Comparison of ENCODE assay signal across 8 cellular contexts in the genomic region with DNA sequence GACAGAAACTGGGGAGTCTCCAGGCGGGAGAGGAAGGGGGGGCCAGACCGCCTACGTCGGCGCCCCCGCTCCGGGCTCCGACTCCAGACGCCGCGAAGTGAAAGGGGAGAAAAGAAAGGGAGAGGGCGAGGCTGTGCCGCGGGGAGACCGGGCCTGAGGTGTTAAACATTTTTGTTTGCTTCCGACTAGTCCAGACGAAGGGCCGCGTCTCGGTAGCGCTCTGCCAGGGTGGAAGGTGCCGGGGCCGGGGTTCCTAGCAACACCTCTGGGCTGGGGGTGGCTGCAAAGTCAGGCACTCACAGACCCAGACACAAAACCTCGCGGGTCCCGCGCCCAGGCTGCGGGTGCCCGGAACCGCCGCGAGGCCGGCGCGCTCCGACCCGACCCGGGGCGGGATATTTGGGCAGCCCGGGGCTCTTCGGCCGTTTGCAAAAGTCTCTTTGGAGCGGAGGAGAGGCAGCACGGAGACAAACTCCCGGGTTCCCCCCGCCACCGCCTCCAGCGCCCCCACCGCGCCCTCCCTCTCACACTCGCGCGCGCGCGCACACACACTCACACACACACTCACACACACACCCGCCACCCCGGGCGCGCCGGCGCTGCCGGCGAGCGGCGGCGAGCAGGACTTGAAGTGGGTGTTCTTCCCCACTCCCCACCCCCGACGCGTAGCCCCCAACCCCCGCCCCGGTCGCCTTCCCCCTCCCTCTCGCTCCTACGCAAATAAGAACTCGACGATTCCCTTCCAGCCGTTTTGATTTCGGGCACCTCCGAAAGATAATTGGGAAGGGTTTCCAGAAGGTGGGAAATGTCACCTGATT. TPM values are rescaled to one million over a fixed set of nuclear protein-coding genes. Genes with fewer than 3 reads are reported as not detected.
A peak's percentile ranks its signal among the peaks of the same experiment; 100 is the strongest.
DNase-seq lines count a peak whose midpoint lies in the region; ATAC-seq and TF ChIP-seq lines count a peak whose summit lies in the region.

No MANE protein-coding gene starts in this region.

- peaks cover 44% of the 10 kb centered on the region for H3K4me1 Mint-ChIP-seq in dendritic cell treated with granulocyte-macrophage colony-stimulating factor and Interleukin-4, amounts not matched to agents 40 ng/mL and 50 ng/mL, for 4 days (ENCODE audit: low read depth)

- H3K9me3 Mint-ChIP-seq in dendritic cell treated with granulocyte-macrophage colony-stimulating factor and Interleukin-4, amounts not matched to agents 40 ng/mL and 50 ng/mL, for 4 days: no peaks in the 10 kb centered on the region

- no peaks in the 10 kb centered on the region for H3K9me2 ChIP-seq in SU-DHL-6 (replicated peaks; ENCODE audit: insufficient read depth, low read length)

- no peaks in the 10 kb centered on the region for H4K20me1 ChIP-seq in SU-DHL-6 (ENCODE audit: low read depth, low read length)

- H3K9me3 ChIP-seq in HEK293 (ENCODE audit: control insufficient read depth, insufficient read depth, low read depth, low read length) (no peaks in the 10 kb centered on the region), SU-DHL-6 (ENCODE audit: insufficient read depth, low read length) (no peaks in the 10 kb centered on the region), liver (ENCODE audit: control insufficient read depth in 4 of 4, low read length in 3 of 4) (no peaks in the 10 kb centered on the region), stomach (no peaks in the 10 kb centered on the region)

- no peaks in the 10 kb centered on the region for H3K27me3 ChIP-seq in SU-DHL-6 (ENCODE audit: low read length)
- H3K27me3 ChIP-seq in liver (ENCODE audit: control insufficient read depth in 4 of 4, insufficient read depth in 4 of 4, low read length in 3 of 4): no peaks in the 10 kb centered on the region
- peaks cover 0 to 26% (median 0%) of the 10 kb centered on the region in 3 donors for H3K27me3 ChIP-seq in stomach

- H2AFZ ChIP-seq in SU-DHL-6 (ENCODE audit: low read depth, low read length, severe bottlenecking): no peak overlapping the region

- TF ChIP-seq EP300 in stomach (IDR thresholded peaks at IDR 0.05): no peak

- no peak for TF ChIP-seq POLR2A in stomach (IDR thresholded peaks at IDR 0.05)

- peaks cover 2% of the 10 kb centered on the region for H3K4me1 ChIP-seq in HEK293 (ENCODE audit: control insufficient read depth, insufficient read depth, low read length)
- H3K4me1 ChIP-seq in liver (ENCODE audit: control insufficient read depth in 4 of 4, insufficient read depth in 4 of 4, low read length in 3 of 4): peaks cover 10 to 50% (median 42%) of the 10 kb centered on the region in 4 donors
- H3K4me1 ChIP-seq in stomach: peaks cover 14 to 42% (median 40%) of the 10 kb centered on the region in 4 donors

- CTCF ChIA-PET in HEK293 (lab: Yijun Ruan, JAX): interaction anchor here (0.7 to 1.0 kb wide), 2 partner anchors 7 to 389 kb away, joined by 3 to 4 read pairs; no protein-coding TSS in a partner anchor

- no peaks in the 10 kb centered on the region for H3K79me2 ChIP-seq in SU-DHL-6 (ENCODE audit: insufficient read depth, low read length)

- WGBS in liver: under 1% methylated on average over 80 of the region's 80 CpGs
- WGBS in stomach, 5 donors: 0 to 1% (median 1%) methylated on average over 56 to 80 of the region's 80 CpGs

- DNase-seq in AG08396 (ENCODE audit: low spot score): peak; percentile 77
- peak; percentile 52 for DNase-seq in stomach

- H3K36me3 ChIP-seq in HEK293 (ENCODE audit: control insufficient read depth in 2 of 2, insufficient read depth in 1 of 2, low read length in 2 of 2): peaks cover 0 to 10% of the 10 kb centered on the region in 2 experiments; a peak in 1 of 3 replicates
- H3K36me3 ChIP-seq in SU-DHL-6 (ENCODE audit: low read length): no peaks in the 10 kb centered on the region
- H3K36me3 ChIP-seq in liver (ENCODE audit: control insufficient read depth in 4 of 4, insufficient read depth in 3 of 4, low read depth in 1 of 4, low read length in 3 of 4): peaks cover 0 to 7% (median 4%) of the 10 kb centered on the region in 4 donors
- peaks cover 0 to 1% (median under 1%) of the 10 kb centered on the region in 4 donors for H3K36me3 ChIP-seq in stomach

- ATAC-seq in HG03159 (IDR thresholded peaks at IDR 0.05; ENCODE audit: unreplicated experiment) (no peak), HG03280 (IDR thresholded peaks at IDR 0.05; ENCODE audit: unreplicated experiment) (no peak)

- no peak for TF ChIP-seq RAD21 in liver (IDR thresholded peaks at IDR 0.05)

- peak overlapping the region; percentile 84 for H3K4me2 ChIP-seq in SU-DHL-6 (ENCODE audit: low read depth, low read length, poor library complexity, severe bottlenecking)

- H3K27ac ChIP-seq in HEK293 (ENCODE audit: extremely low read depth, low read depth, low read length) (peak overlapping the region; percentile 68; the same call in 1 of the 2 replicates), SU-DHL-6 (ENCODE audit: low read depth, low read length) (no peak overlapping the region), liver (ENCODE audit: low read depth in 1 of 2, low read length in 2 of 2) (peak overlapping the region; percentile 89 to 95), stomach (peak overlapping the region; percentile 63 to 87 (median 82))

- H3K27ac Mint-ChIP-seq in dendritic cell treated with granulocyte-macrophage colony-stimulating factor and Interleukin-4, amounts not matched to agents 40 ng/mL and 50 ng/mL, for 4 days: peak overlapping the region; percentile 68

- peaks cover 14% of the 10 kb centered on the region for H3F3A ChIP-seq in SU-DHL-6 (ENCODE audit: insufficient read depth)

- peaks cover 7% of the 10 kb centered on the region for H3K36me3 Mint-ChIP-seq in dendritic cell treated with granulocyte-macrophage colony-stimulating factor and Interleukin-4, amounts not matched to agents 40 ng/mL and 50 ng/mL, for 4 days (ENCODE audit: low read depth)

- POLR2A ChIA-PET in HEK293 (lab: Yijun Ruan, JAX): no interaction called here

- intact Hi-C loops in dendritic cell treated with granulocyte-macrophage colony-stimulating factor and Interleukin-4, amounts not matched to agents 40 ng/mL and 50 ng/mL, for 4 days (cut with micrococcal nuclease): loop anchor here (5.0 kb wide), 1 partner anchor 737 kb away; no protein-coding TSS in a partner anchor
- intact Hi-C loops in stomach (cut with DNase I; ENCODE audit: low total_unique reads): loop anchor here (5.0 kb wide), 1 partner anchor 747 kb away; no protein-coding TSS in a partner anchor

- TF ChIP-seq CTCF in HEK293 (tag by site-specific recombination; IDR thresholded peaks at IDR 0.05): no peak
- no peak for TF ChIP-seq CTCF in SU-DHL-6 (IDR thresholded peaks at IDR 0.05; ENCODE audit: insufficient read depth, low read length, poor library complexity, severe bottlenecking)
- no peak for TF ChIP-seq CTCF in liver (IDR thresholded peaks at IDR 0.05; ENCODE audit: low read depth, low read length, missing input control)
- TF ChIP-seq CTCF in stomach (IDR thresholded peaks at IDR 0.05): no peak

- H3K4me3 ChIP-seq in HEK293 (ENCODE audit: low read depth, low read length) (peak overlapping the region; percentile 69), SU-DHL-6 (ENCODE audit: insufficient read depth, low read length, poor library complexity, severe bottlenecking) (no peak overlapping the region), liver (ENCODE audit: low read depth in 1 of 3, low read length in 3 of 3) (peak overlapping the region; percentile 78 to 86 (median 82)), stomach (peak overlapping the region; percentile 66 to 91 (median 84))

- H3K9ac ChIP-seq in SU-DHL-6 (ENCODE audit: low read length) (no peak overlapping the region), liver (ENCODE audit: low read depth in 1 of 2, low read length in 2 of 2) (peak overlapping the region; percentile 75 to 91)

- H3K27me3 Mint-ChIP-seq in dendritic cell treated with granulocyte-macrophage colony-stimulating factor and Interleukin-4, amounts not matched to agents 40 ng/mL and 50 ng/mL, for 4 days: peaks cover 69% of the 10 kb centered on the region

- peak overlapping the region; percentile 93 for H3K4me3 Mint-ChIP-seq in dendritic cell treated with granulocyte-macrophage colony-stimulating factor and Interleukin-4, amounts not matched to agents 40 ng/mL and 50 ng/mL, for 4 days

TF ChIP-seq in HEK293, 187 proteins besides CTCF, POLR2A, EP300 and RAD21 (continues in another document):
- TF ChIP-seq GLIS2 (tag by site-specific recombination; IDR thresholded peaks at IDR 0.05) (peak; percentile 49), ZNF140 (tag by site-specific recombination; IDR thresholded peaks at IDR 0.05) (no peak), ZIC2 (tag by site-specific recombination; IDR thresholded peaks at IDR 0.05) (no peak), ZNF324 (tag by site-specific recombination; IDR thresholded peaks at IDR 0.05) (0 out of 2 replicates have a peak, but pooled peaks have one; percentile 20), SP3 (tag by site-specific recombination; IDR thresholded peaks at IDR 0.05) (peak; percentile 36; the same call in 1 of the 2 replicates), ZNF404 (tag by site-specific recombination; IDR thresholded peaks at IDR 0.05) (no peak)

TF ChIP-seq in liver, 16 proteins besides CTCF, POLR2A, EP300 and RAD21:
- peak in 1 of 2 donors; percentile 25 for TF ChIP-seq RXRA (IDR thresholded peaks at IDR 0.05)
- TF ChIP-seq MAX (IDR thresholded peaks at IDR 0.05): no peak

RNA-seq across cellular contexts. Expression of gene FST, which starts 0.6 kb away (rescaled TPM):
- 10 to 100 TPM in 1 of 2 donors, 1 to 10 TPM in 1; 5.6 to 29.2 TPM for total RNA-seq in liver
- polyA plus RNA-seq in liver: 10 to 100 TPM in 1 of 2 donors, 1 to 10 TPM in 1; 7.3 to 26.4 TPM
- total RNA-seq in stomach: 10 to 100 TPM in 2 of 5 donors, 1 to 10 TPM in 3; 1.8 to 16.8 (median 9.3) TPM
- polyA plus RNA-seq in stomach: 1 to 10 TPM; 4.1 to 9.6 (median 7.0) TPM
